8 cellular contexts compared by ENCODE assay signal in genomic region chr6:75602164-75602896, GRCh38. TPM values are rescaled to one million over a fixed set of nuclear protein-coding genes. Genes with fewer than 3 reads are reported as not detected.
DNase-seq lines count a peak whose midpoint lies in the region; ATAC-seq and TF ChIP-seq lines count a peak whose summit lies in the region.

No MANE protein-coding gene starts in this region.

- H3K27me3 ChIP-seq in GM23338 (ENCODE audit: insufficient read depth), result no peaks in the 10 kb centered on the region

- H3K4me3 ChIP-seq in GM23338, result peak overlapping the region; percentile 86

- DNase-seq in GM10266 (ENCODE audit: extremely low spot score) (peak; percentile 47), GM23338 (ENCODE audit: low spot score) (peak; percentile 66), Kasumi-1 (lab: John Stamatoyannopoulos, UW) (peak; percentile 29 to 66), WTC11 (ENCODE audit: low spot score) (peak; percentile 51), caudate nucleus (lab: John Stamatoyannopoulos, UW) (peak in 47 of 61 donors; percentile 17 to 82 (median 64)), left kidney (ENCODE audit: low read depth, low spot score) (peak; percentile 81), mesenteric fat pad (ENCODE audit: low spot score) (no peak)
- peak; percentile 59 for DNase-seq in stimulated activated CD4-positive, alpha-beta T cell treated with anti-CD3 and anti-CD28 coated beads, Interleukin-4, amount 100 ng/mL, for 4 hours

- peaks cover 19% of the 10 kb centered on the region for H3K4me1 ChIP-seq in GM23338 (ENCODE audit: insufficient read depth)

- H3K4me1 Mint-ChIP-seq in GM23338, result peaks cover 30% of the 10 kb centered on the region
- H3K4me1 Mint-ChIP-seq in WTC11, result peaks cover 38% of the 10 kb centered on the region

- H2AFZ ChIP-seq in GM23338, result no peak overlapping the region; the same call in 1 of the 2 replicates

- H3K4me2 ChIP-seq in GM23338, result peak overlapping the region; percentile 87

- no peaks in the 10 kb centered on the region for H3F3A ChIP-seq in GM23338 (replicated peaks; ENCODE audit: low read depth)

- H3K36me3 ChIP-seq in GM23338 (ENCODE audit: insufficient read depth), result no peaks in the 10 kb centered on the region

- peak overlapping the region; percentile 92 for H3K27ac ChIP-seq in GM23338 (ENCODE audit: low read depth)
- peak overlapping the region; percentile 96 for H3K27ac ChIP-seq in caudate nucleus (ENCODE audit: low read depth, low read length)

- no peaks in the 10 kb centered on the region for H3K9me2 ChIP-seq in GM23338 (ENCODE audit: insufficient read depth)

- peaks cover 59% of the 10 kb centered on the region for H3K79me2 ChIP-seq in GM23338 (replicated peaks; ENCODE audit: insufficient read depth)

- peaks cover 8% of the 10 kb centered on the region for H4K20me1 ChIP-seq in GM23338 (replicated peaks; ENCODE audit: insufficient read depth)

- ATAC-seq in GM23338 (peak; percentile 64), WTC11 (peak; percentile 43)

- H3K36me3 Mint-ChIP-seq in GM23338 (ENCODE audit: low read depth), result peaks cover 11% of the 10 kb centered on the region; the same call in 2 of the 3 replicates
- H3K36me3 Mint-ChIP-seq in WTC11, result peaks cover 9% of the 10 kb centered on the region

- CTCF ChIA-PET in WTC11 (lab: Charles Lee), result interaction anchor here (0.6 kb wide), 1 partner anchor 375 kb away, joined by 4 read pairs; no protein-coding TSS in a partner anchor

- POLR2A ChIA-PET in WTC11 (lab: Charles Lee), result interaction anchor here (0.6 to 1.5 kb wide), 5 partner anchors 9 to 29 kb away, joined by 3 to 4 read pairs (median 3); no protein-coding TSS in a partner anchor

- no peaks in the 10 kb centered on the region for H3K9me3 Mint-ChIP-seq in GM23338
- no peaks in the 10 kb centered on the region for H3K9me3 Mint-ChIP-seq in WTC11

- TF ChIP-seq CTCF in GM10266 (IDR thresholded peaks at IDR 0.05; ENCODE audit: control insufficient read depth, insufficient read depth, low read depth, missing control alignments), result no peak
- TF ChIP-seq CTCF in GM23338 (conservative IDR thresholded peaks at IDR 0.05; ENCODE audit: low read depth in 2 of 2), result no peak
- no peak for TF ChIP-seq CTCF in WTC11 (IDR thresholded peaks at IDR 0.05)

- H3K27me3 Mint-ChIP-seq in GM23338 (ENCODE audit: insufficient read depth, low read depth, poor library complexity), result peaks cover 7% of the 10 kb centered on the region
- no peaks in the 10 kb centered on the region for H3K27me3 Mint-ChIP-seq in WTC11 (ENCODE audit: low read depth)

- peak overlapping the region; percentile 98 for H3K4me3 Mint-ChIP-seq in GM23338
- peak overlapping the region; percentile 97 for H3K4me3 Mint-ChIP-seq in WTC11

- H3K27ac Mint-ChIP-seq in GM23338, result peak overlapping the region; percentile 99
- H3K27ac Mint-ChIP-seq in WTC11, result peak overlapping the region; percentile 97

TF ChIP-seq in GM23338, 12 proteins besides CTCF, POLR2A, EP300 and RAD21:
- TF ChIP-seq POLR2AphosphoS5 (IDR thresholded peaks at IDR 0.05; ENCODE audit: low read depth), result peak; percentile 8; the same call in 1 of the 2 replicates
- no peak for TF ChIP-seq JUNB (IDR thresholded peaks at IDR 0.05; ENCODE audit: unreplicated experiment)
- TF ChIP-seq EZH2phosphoT487 (IDR thresholded peaks at IDR 0.05; ENCODE audit: unreplicated experiment), result no peak
- 0 out of 2 replicates have a peak, but pooled peaks have one; percentile 16 for TF ChIP-seq CREB1 (CRISPR knock-in tag; IDR thresholded peaks at IDR 0.05; ENCODE audit: low read depth)

TF ChIP-seq in WTC11, 78 proteins besides CTCF, POLR2A, EP300 and RAD21 (continues in another document):
- peak; percentile 2; the same call in 1 of the 2 replicates for TF ChIP-seq FOXK1 (CRISPR knock-in tag; IDR thresholded peaks at IDR 0.05)
- 0 out of 2 replicates have a peak, but pooled peaks have one; percentile 21 for TF ChIP-seq ZNF219 (CRISPR knock-in tag; IDR thresholded peaks at IDR 0.05; ENCODE audit: borderline replicate concordance)
- no peak for TF ChIP-seq ZNF138 (CRISPR knock-in tag; conservative IDR thresholded peaks at IDR 0.05)
- TF ChIP-seq ZNF281 (CRISPR knock-in tag; IDR thresholded peaks at IDR 0.05), result 0 out of 2 replicates have a peak, but pooled peaks have one; percentile 26
- TF ChIP-seq RORB (CRISPR knock-in tag; IDR thresholded peaks at IDR 0.05), result no peak
- 0 out of 2 replicates have a peak, but pooled peaks have one; percentile 20 for TF ChIP-seq SMAD3 (CRISPR knock-in tag; IDR thresholded peaks at IDR 0.05; ENCODE audit: borderline replicate concordance)
- TF ChIP-seq ATF6 (CRISPR knock-in tag; IDR thresholded peaks at IDR 0.05), result no peak
- 0 out of 2 replicates have a peak, but pooled peaks have one; percentile 27 for TF ChIP-seq ARID4B (CRISPR knock-in tag; IDR thresholded peaks at IDR 0.05; ENCODE audit: borderline replicate concordance)
- no peak for TF ChIP-seq SMAD4 (CRISPR knock-in tag; IDR thresholded peaks at IDR 0.05)
- TF ChIP-seq FOXP1 (CRISPR knock-in tag; IDR thresholded peaks at IDR 0.05; ENCODE audit: borderline replicate concordance), result no peak; the same call in 1 of the 2 replicates

RNA-seq across cellular contexts. Expression of gene SENP6, which starts 0.7 kb away (rescaled TPM):
- total RNA-seq in GM23338 (2014; rRNA removed; shearing (Covaris generic)), result 108 and 114 TPM in 2 replicates
- polyA plus RNA-seq in GM23338 (2016; fragmentation: Nextera tagmentation; extraction: Ambion mirVana), result 62.5 and 66.6 TPM in 2 replicates
- total RNA-seq in WTC11 (2021) (90.9 to 100 TPM (median 99.4 TPM) in 3 replicates), mesenteric fat pad (93.8 TPM)
